In the genomic region with DNA sequence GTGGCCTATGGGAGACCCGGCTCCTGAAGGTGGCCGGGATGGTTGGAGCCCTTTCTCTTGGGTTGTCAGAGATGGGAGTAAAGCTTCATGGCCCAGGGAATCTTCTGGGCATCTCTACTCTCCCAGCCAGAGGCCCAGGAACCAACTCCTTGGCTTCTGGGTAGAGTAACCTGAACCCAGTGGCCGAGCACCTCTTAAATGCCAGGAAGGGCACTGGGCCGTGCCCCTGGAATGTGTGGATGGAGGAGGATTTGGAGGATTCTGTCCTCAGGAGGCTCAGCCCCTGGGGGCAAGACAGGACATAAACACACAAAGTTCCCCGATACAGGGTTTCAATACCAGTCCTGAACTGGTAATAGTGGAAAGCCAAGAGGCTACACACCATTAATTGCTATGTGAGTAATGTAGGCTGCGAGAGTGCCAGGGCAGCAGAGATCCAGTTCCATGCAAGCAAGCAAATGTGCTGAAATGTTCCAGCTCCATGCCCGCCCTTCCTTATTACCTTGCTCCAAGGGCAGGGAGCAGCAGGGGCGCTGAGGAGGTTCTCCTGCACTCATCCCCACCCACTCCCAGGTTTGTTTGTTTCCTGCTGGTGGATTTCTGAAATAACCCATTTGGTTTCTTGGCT, we compare ENCODE assay signal across 10 cellular contexts. TPM values are rescaled to one million over a fixed set of nuclear protein-coding genes. Genes with fewer than 3 reads are reported as not detected.
A peak's percentile ranks its signal among the peaks of the same experiment; 100 is the strongest.
DNase-seq lines count a peak whose midpoint lies in the region; ATAC-seq and TF ChIP-seq lines count a peak whose summit lies in the region.
"Had no signal": no experiment of that assay in that cellular context is flagged by ENCODE, and none has a peak within 500 bp of the region (broad histone marks: within the 10 kb centered on the region; RNA-seq: fewer than 3 reads in every experiment).

No MANE protein-coding gene starts in this region.

- no CpG with 5 or more reads among the region's 8 CpGs for WGBS in H9 (ENCODE audit: extremely low coverage, insufficient read length, low lambda C conversion rate)
- WGBS in sigmoid colon, 2 donors = 34 to 62% methylated on average over 8 of the region's 8 CpGs

- H3K36me3 Mint-ChIP-seq in H9 (ENCODE audit: insufficient read depth in 1 of 3, low read depth in 3 of 3) = no peaks in the 10 kb centered on the region; a peak in 1 of 7 replicates
- H3K36me3 Mint-ChIP-seq in WTC11 = no peaks in the 10 kb centered on the region

- H3K56ac ChIP-seq in H9 (ENCODE audit: insufficient read length, low read depth, low read length) = no peak overlapping the region

- H3K79me2 ChIP-seq in H9 (ENCODE audit: insufficient read depth, low read length) = peaks cover 2% of the 10 kb centered on the region; the same call in 1 of the 2 replicates

- H3K27ac Mint-ChIP-seq in H9 = peak overlapping the region in 1 of 3 experiments; percentile 34; a peak in 1 of 7 replicates
- H3K27ac Mint-ChIP-seq in WTC11 = peak overlapping the region; percentile 89; the same call in 1 of the 2 replicates

- H3K23ac ChIP-seq in H9 (ENCODE audit: insufficient read length, low read depth, low read length) = no peak overlapping the region

- CTCF ChIA-PET in WTC11 (lab: Charles Lee) = interaction anchor here (0.6 to 5.5 kb wide), 10 partner anchors 10 to 309 kb away, joined by 3 to 59 read pairs (median 4); a partner anchor contains a TSS

- H3K4me1 Mint-ChIP-seq in H9 = peaks cover 37 to 44% of the 10 kb centered on the region in 2 experiments
- H3K4me1 Mint-ChIP-seq in WTC11 = peaks cover 45% of the 10 kb centered on the region

- no peaks in the 10 kb centered on the region for H4K20me1 ChIP-seq in H9 (ENCODE audit: control insufficient read depth, insufficient read depth, insufficient read length)

- H2AFZ ChIP-seq in H9 (ENCODE audit: low read length) = no peak overlapping the region

- H3K9me3 Mint-ChIP-seq in H9 (no peaks in the 10 kb centered on the region), WTC11 (no peaks in the 10 kb centered on the region)

- peak overlapping the region; percentile 61 for H3K4me2 ChIP-seq in H9 (ENCODE audit: insufficient read depth, insufficient read length, low read length)

- peaks cover 2% of the 10 kb centered on the region for H3K79me1 ChIP-seq in H9 (ENCODE audit: insufficient read depth, low read depth, low read length, poor library complexity, severe bottlenecking)

- no peak for TF ChIP-seq EP300 in sigmoid colon (IDR thresholded peaks at IDR 0.05)

- H2BK12ac ChIP-seq in H9 (ENCODE audit: insufficient read length, low read depth, low read length) = no peak overlapping the region

- H3K18ac ChIP-seq in H9 (ENCODE audit: insufficient read length, low read depth, low read length) = no peak overlapping the region

- H3K27me3 ChIP-seq in H9 (ENCODE audit: insufficient read depth, low read length) (no peaks in the 10 kb centered on the region), right atrium auricular region (no peaks in the 10 kb centered on the region), sigmoid colon (no peaks in the 10 kb centered on the region)

- no peaks in the 10 kb centered on the region for H3K36me3 ChIP-seq in right atrium auricular region
- H3K36me3 ChIP-seq in sigmoid colon = no peaks in the 10 kb centered on the region

- no peak overlapping the region for H3K9ac ChIP-seq in H9 (ENCODE audit: extremely low read depth, insufficient read length, low read length)

- H3K9me3 ChIP-seq in H9 (ENCODE audit: control insufficient read depth, low read depth, low read length) (no peaks in the 10 kb centered on the region), right atrium auricular region (no peaks in the 10 kb centered on the region), sigmoid colon (no peaks in the 10 kb centered on the region)

- H2BK120ac ChIP-seq in H9 (ENCODE audit: low read depth, low read length, poor library complexity, severe bottlenecking) = no peak overlapping the region

- H3K14ac ChIP-seq in H9 (ENCODE audit: insufficient read depth, low read length) = no peak overlapping the region

- peaks cover 14% of the 10 kb centered on the region for H3K23me2 ChIP-seq in H9 (ENCODE audit: insufficient read length, low read depth, low read length, poor library complexity, severe bottlenecking)

- H3K27me3 Mint-ChIP-seq in H9 (ENCODE audit: low read depth) = peaks cover 3% of the 10 kb centered on the region
- H3K27me3 Mint-ChIP-seq in WTC11 (ENCODE audit: low read depth) = peaks cover 2% of the 10 kb centered on the region; the same call in 1 of the 2 replicates

- no peak overlapping the region for H2BK5ac ChIP-seq in H9 (ENCODE audit: insufficient read length, low read length)

- TF ChIP-seq CTCF in H9 (conservative IDR thresholded peaks at IDR 0.05) (0 out of 3 replicates have a peak, but pooled peaks have one; percentile 5), WTC11 (IDR thresholded peaks at IDR 0.05) (no peak), right atrium auricular region (IDR thresholded peaks at IDR 0.05) (no peak), sigmoid colon (IDR thresholded peaks at IDR 0.05) (no peak)

- no peak overlapping the region for H3K4ac ChIP-seq in H9 (ENCODE audit: low read depth, low read length)

- H3K4me1 ChIP-seq in H9 (ENCODE audit: insufficient read depth, low read length) (peaks cover 12% of the 10 kb centered on the region), right atrium auricular region (peaks cover 0 to 68% of the 10 kb centered on the region in 2 donors), sigmoid colon (peaks cover 0 to 63% (median 59%) of the 10 kb centered on the region in 4 donors)

- H4K91ac ChIP-seq in H9 (ENCODE audit: insufficient read length, low read depth, low read length) = no peak overlapping the region

- H3K4me3 Mint-ChIP-seq in H9 = peak overlapping the region; percentile 78 to 87
- peak overlapping the region; percentile 78 for H3K4me3 Mint-ChIP-seq in WTC11

- H3K4me3 ChIP-seq in right atrium auricular region (peak overlapping the region in 1 of 2 donors; percentile 63), sigmoid colon (peak overlapping the region; percentile 57 to 81 (median 75))

- ATAC-seq in WTC11 (no peak), HG03039 (IDR thresholded peaks at IDR 0.05; ENCODE audit: unreplicated experiment) (no peak), GM19035 (IDR thresholded peaks at IDR 0.05; ENCODE audit: unreplicated experiment) (no peak)

- H3K27ac ChIP-seq in H9 (ENCODE audit: insufficient read length, low read depth, low read length) (no peak overlapping the region), right atrium auricular region (peak overlapping the region; percentile 45 to 70), sigmoid colon (peak overlapping the region; percentile 77 to 90 (median 81))

- H4K8ac ChIP-seq in H9 (replicated peaks; ENCODE audit: insufficient read length, low read depth, low read length) = no peak overlapping the region

- H2AK5ac ChIP-seq in H9 (ENCODE audit: insufficient read length, low read length) = no peak overlapping the region

- H2BK15ac ChIP-seq in H9 (ENCODE audit: low read depth, low read length) = no peak overlapping the region

- intact Hi-C loops in sigmoid colon (cut with DNase I) = loop anchor here (2.0 kb wide), 1 partner anchor 29 kb away; no protein-coding TSS in a partner anchor

- no peak overlapping the region for H4K5ac ChIP-seq in H9 (ENCODE audit: insufficient read length, low read depth, low read length)

- H2BK20ac ChIP-seq in H9 (ENCODE audit: low read depth, low read length, poor library complexity, severe bottlenecking) = no peak overlapping the region

- H3T11ph ChIP-seq in H9 (ENCODE audit: low read length) = no peak overlapping the region

- POLR2A ChIA-PET in WTC11 (lab: Charles Lee) = interaction anchor here (1.0 kb wide), 1 partner anchor 24 kb away, joined by 3 read pairs; no protein-coding TSS in a partner anchor

- TF ChIP-seq POLR2A in sigmoid colon (IDR thresholded peaks at IDR 0.05) = no peak

- DNase-seq in H9 = no peak
- no peak for DNase-seq in WTC11 (ENCODE audit: low spot score)
- DNase-seq in right atrium auricular region (ENCODE audit: low spot score) = no peak
- no peak for DNase-seq in sigmoid colon
- DNase-seq in NCI-H2171 (lab: John Stamatoyannopoulos, UW) = no peak
- no peak for DNase-seq in MV-4-11 (lab: John Stamatoyannopoulos, UW)
- DNase-seq: midbrain, SHP77 treated with DMSO at 0.1 percent for 48 hours had no signal

TF ChIP-seq in WTC11, 78 proteins besides CTCF, POLR2A, EP300 and RAD21 (continues in another document):
- TF ChIP-seq ETV6 (CRISPR knock-in tag; IDR thresholded peaks at IDR 0.05) (no peak), NFYB (CRISPR knock-in tag; conservative IDR thresholded peaks at IDR 0.05; ENCODE audit: low read depth) (no peak)
- TF ChIP-seq, protein P1, sequence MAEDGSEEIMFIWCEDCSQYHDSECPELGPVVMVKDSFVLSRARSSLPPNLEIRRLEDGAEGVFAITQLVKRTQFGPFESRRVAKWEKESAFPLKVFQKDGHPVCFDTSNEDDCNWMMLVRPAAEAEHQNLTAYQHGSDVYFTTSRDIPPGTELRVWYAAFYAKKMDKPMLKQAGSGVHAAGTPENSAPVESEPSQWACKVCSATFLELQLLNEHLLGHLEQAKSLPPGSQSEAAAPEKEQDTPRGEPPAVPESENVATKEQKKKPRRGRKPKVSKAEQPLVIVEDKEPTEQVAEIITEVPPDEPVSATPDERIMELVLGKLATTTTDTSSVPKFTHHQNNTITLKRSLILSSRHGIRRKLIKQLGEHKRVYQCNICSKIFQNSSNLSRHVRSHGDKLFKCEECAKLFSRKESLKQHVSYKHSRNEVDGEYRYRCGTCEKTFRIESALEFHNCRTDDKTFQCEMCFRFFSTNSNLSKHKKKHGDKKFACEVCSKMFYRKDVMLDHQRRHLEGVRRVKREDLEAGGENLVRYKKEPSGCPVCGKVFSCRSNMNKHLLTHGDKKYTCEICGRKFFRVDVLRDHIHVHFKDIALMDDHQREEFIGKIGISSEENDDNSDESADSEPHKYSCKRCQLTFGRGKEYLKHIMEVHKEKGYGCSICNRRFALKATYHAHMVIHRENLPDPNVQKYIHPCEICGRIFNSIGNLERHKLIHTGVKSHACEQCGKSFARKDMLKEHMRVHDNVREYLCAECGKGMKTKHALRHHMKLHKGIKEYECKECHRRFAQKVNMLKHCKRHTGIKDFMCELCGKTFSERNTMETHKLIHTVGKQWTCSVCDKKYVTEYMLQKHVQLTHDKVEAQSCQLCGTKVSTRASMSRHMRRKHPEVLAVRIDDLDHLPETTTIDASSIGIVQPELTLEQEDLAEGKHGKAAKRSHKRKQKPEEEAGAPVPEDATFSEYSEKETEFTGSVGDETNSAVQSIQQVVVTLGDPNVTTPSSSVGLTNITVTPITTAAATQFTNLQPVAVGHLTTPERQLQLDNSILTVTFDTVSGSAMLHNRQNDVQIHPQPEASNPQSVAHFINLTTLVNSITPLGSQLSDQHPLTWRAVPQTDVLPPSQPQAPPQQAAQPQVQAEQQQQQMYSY (CRISPR knock-in tag; IDR thresholded peaks at IDR 0.05) = peak; percentile 58; the same call in 1 of the 2 replicates

RNA-seq across cellular contexts. Expression of a gene that starts 1.2 kb away (rescaled TPM):
- total RNA-seq in H9 (2021) (21.1 and 21.6 TPM in 2 replicates), WTC11 (2021) (36.1 to 43.6 TPM (median 38.5 TPM) in 3 replicates), right atrium auricular region (1 to 10 TPM; 4.9 to 8.5 TPM), sigmoid colon (10 to 100 TPM; 13.9 to 33.8 (median 18.8) TPM)
- polyA plus RNA-seq in sigmoid colon = 1 to 10 TPM; 1.8 to 6.2 (median 1.8) TPM

RNA-seq across cellular contexts. Expression of a gene that starts 38.3 kb away (rescaled TPM):
- total RNA-seq in H9 (2021) (80.7 and 84.7 TPM in 2 replicates), WTC11 (2021) (41.1 to 57.0 TPM (median 41.5 TPM) in 3 replicates), right atrium auricular region (not detected), sigmoid colon (not detected)
- not detected for polyA plus RNA-seq in sigmoid colon

Comparison
In these comparisons a context has a peak if more than half of its experiments do, and no peak if none do; other contexts are left out.
1. RNA of a gene that starts 38.3 kb away (total RNA-seq): 80.7 to 84.7 TPM in H9 and 41.1 to 57.0 TPM in WTC11; not detected in right atrium auricular region and not detected in sigmoid colon; every median in the first group is over 10 times any median in the second.